In genomic region chr1:116377564-116378529, GRCh38 we compare ENCODE assay signal across 1 cellular context.
A peak's percentile ranks its signal among the peaks of the same experiment; 100 is the strongest.
TF ChIP-seq lines count a peak whose summit lies in the region.

No MANE protein-coding gene starts in this region.

TF ChIP-seq in K562, 482 proteins besides CTCF, POLR2A, EP300 and RAD21 (continued from another document):
- TF ChIP-seq KLF1 (tag; IDR thresholded peaks at IDR 0.05) (no peak), ZNF717 (CRISPR knock-in tag; IDR thresholded peaks at IDR 0.05) (no peak), CGGBP1 (CRISPR knock-in tag; IDR thresholded peaks at IDR 0.05) (no peak), SPI1 (IDR thresholded peaks at IDR 0.05; ENCODE audit: borderline replicate concordance, low read depth, low read length) (peak; percentile 71; the same call in 1 of the 2 replicates), PYGO2 (tag; IDR thresholded peaks at IDR 0.05) (no peak), MXD1 (CRISPR knock-in tag; IDR thresholded peaks at IDR 0.05; ENCODE audit: borderline replicate concordance, poor library complexity, severe bottlenecking) (no peak), SIN3A (IDR thresholded peaks at IDR 0.05; ENCODE audit: borderline replicate concordance in 2 of 2, control insufficient read depth in 1 of 2, low read depth in 2 of 2, low read length in 2 of 2) (no peak), CCAR2 (IDR thresholded peaks at IDR 0.05; ENCODE audit: low read depth, low read length) (no peak), NFE2L1 (tag; IDR thresholded peaks at IDR 0.05; ENCODE audit: borderline replicate concordance, low read depth) (no peak)
